In genomic region chr17:17900615-17901520, GRCh38 we compare ENCODE assay signal across 1 cellular context.
A peak's percentile ranks its signal among the peaks of the same experiment; 100 is the strongest.
TF ChIP-seq lines count a peak whose summit lies in the region.

No MANE protein-coding gene starts in this region.

TF ChIP-seq in HepG2, 621 proteins besides CTCF, POLR2A, EP300 and RAD21 (continued from another document and continues in another):
- TF ChIP-seq IKZF5 (CRISPR knock-in tag; IDR thresholded peaks at IDR 0.05) (0 out of 2 replicates have a peak, but pooled peaks have one; percentile 32), HNF4A (CRISPR knock-in tag; IDR thresholded peaks at IDR 0.05) (peak; percentile 80), ZNF746 (CRISPR knock-in tag; IDR thresholded peaks at IDR 0.05) (0 out of 2 replicates have a peak, but pooled peaks have one; percentile 39), ZEB1 (IDR thresholded peaks at IDR 0.05; ENCODE audit: insufficient replicate concordance, low read depth) (peak; percentile 31), CEBPZ (IDR thresholded peaks at IDR 0.05; ENCODE audit: low read length) (no peak), FIP1L1 (IDR thresholded peaks at IDR 0.05; ENCODE audit: borderline replicate concordance, insufficient read depth, low read depth, low read length) (no peak), NR3C1 (CRISPR knock-in tag; IDR thresholded peaks at IDR 0.05) (no peak), ZNF513 (CRISPR knock-in tag; conservative IDR thresholded peaks at IDR 0.05) (no peak), BHLHE40 (IDR thresholded peaks at IDR 0.05; ENCODE audit: low read length) (0 out of 2 replicates have a peak, but pooled peaks have one; percentile 13), PPARG (CRISPR knock-in tag; conservative IDR thresholded peaks at IDR 0.05) (peak; percentile 55; the same call in 1 of the 2 replicates), ZNF83 (CRISPR knock-in tag; IDR thresholded peaks at IDR 0.05; ENCODE audit: borderline replicate concordance) (no peak), SMC3 (IDR thresholded peaks at IDR 0.05; ENCODE audit: low read length) (0 out of 2 replicates have a peak, but pooled peaks have one; percentile 8), ZNF775 (CRISPR knock-in tag; IDR thresholded peaks at IDR 0.05; ENCODE audit: borderline replicate concordance) (no peak), BCL3 (CRISPR knock-in tag; IDR thresholded peaks at IDR 0.05) (0 out of 2 replicates have a peak, but pooled peaks have one; percentile 55), ZNF788 (CRISPR knock-in tag; IDR thresholded peaks at IDR 0.05; ENCODE audit: borderline replicate concordance) (peak; percentile 12; the same call in 1 of the 2 replicates), SKI (IDR thresholded peaks at IDR 0.05; ENCODE audit: partially characterized antibody) (peak; percentile 55), THRA (CRISPR knock-in tag; IDR thresholded peaks at IDR 0.05; ENCODE audit: borderline replicate concordance) (0 out of 2 replicates have a peak, but pooled peaks have one; percentile 21), SOX13 (IDR thresholded peaks at IDR 0.05) (0 out of 2 replicates have a peak, but pooled peaks have one; percentile 24), SOX13 (CRISPR knock-in tag; conservative IDR thresholded peaks at IDR 0.05 in 1 of 2, IDR thresholded peaks at IDR 0.05 in 1 of 2) (peak in 1 of 2 experiments; percentile 60; a peak in 2 of 4 replicates), POLR2G (IDR thresholded peaks at IDR 0.05; ENCODE audit: low read depth, low read length) (peak; percentile 31; the same call in 1 of the 2 replicates), ZNF598 (CRISPR knock-in tag; IDR thresholded peaks at IDR 0.05; ENCODE audit: borderline replicate concordance) (0 out of 2 replicates have a peak, but pooled peaks have one; percentile 35), AHDC1 (CRISPR knock-in tag; IDR thresholded peaks at IDR 0.05; ENCODE audit: borderline replicate concordance) (peak; percentile 42; the same call in 1 of the 2 replicates), NCOA5 (CRISPR knock-in tag; IDR thresholded peaks at IDR 0.05) (0 out of 2 replicates have a peak, but pooled peaks have one; percentile 40), NFYB (CRISPR knock-in tag; IDR thresholded peaks at IDR 0.05) (peak; percentile 34; the same call in 1 of the 2 replicates), ZNF547 (CRISPR knock-in tag; IDR thresholded peaks at IDR 0.05) (no peak; the same call in 1 of the 2 replicates), NCOA1 (CRISPR knock-in tag; IDR thresholded peaks at IDR 0.05) (no peak), SAP130 (CRISPR knock-in tag; IDR thresholded peaks at IDR 0.05; ENCODE audit: low read depth) (peak; percentile 89), EEA1 (CRISPR knock-in tag; IDR thresholded peaks at IDR 0.05; ENCODE audit: borderline replicate concordance) (no peak), ATF4 (CRISPR knock-in tag; IDR thresholded peaks at IDR 0.05) (peak in 1 of 2 experiments; percentile 93; a peak in 2 of 4 replicates), POGZ (CRISPR knock-in tag; IDR thresholded peaks at IDR 0.05) (peak; percentile 56), TIGD3 (CRISPR knock-in tag; IDR thresholded peaks at IDR 0.05; ENCODE audit: borderline replicate concordance) (no peak), NR2C2 (CRISPR knock-in tag; IDR thresholded peaks at IDR 0.05; ENCODE audit: borderline replicate concordance) (peak; percentile 68; the same call in 1 of the 2 replicates), ZBTB20 (CRISPR knock-in tag; IDR thresholded peaks at IDR 0.05; ENCODE audit: borderline replicate concordance, low read depth) (0 out of 2 replicates have a peak, but pooled peaks have one; percentile 23), CREB3 (CRISPR knock-in tag; IDR thresholded peaks at IDR 0.05) (no peak), FOXA3 (CRISPR knock-in tag; IDR thresholded peaks at IDR 0.05) (peak; percentile 57), PHF5A (CRISPR knock-in tag; IDR thresholded peaks at IDR 0.05; ENCODE audit: low read depth, unreplicated experiment) (no peak), ZNF770 (CRISPR knock-in tag; IDR thresholded peaks at IDR 0.05) (0 out of 2 replicates have a peak, but pooled peaks have one; percentile 15)
